In the genomic region with DNA sequence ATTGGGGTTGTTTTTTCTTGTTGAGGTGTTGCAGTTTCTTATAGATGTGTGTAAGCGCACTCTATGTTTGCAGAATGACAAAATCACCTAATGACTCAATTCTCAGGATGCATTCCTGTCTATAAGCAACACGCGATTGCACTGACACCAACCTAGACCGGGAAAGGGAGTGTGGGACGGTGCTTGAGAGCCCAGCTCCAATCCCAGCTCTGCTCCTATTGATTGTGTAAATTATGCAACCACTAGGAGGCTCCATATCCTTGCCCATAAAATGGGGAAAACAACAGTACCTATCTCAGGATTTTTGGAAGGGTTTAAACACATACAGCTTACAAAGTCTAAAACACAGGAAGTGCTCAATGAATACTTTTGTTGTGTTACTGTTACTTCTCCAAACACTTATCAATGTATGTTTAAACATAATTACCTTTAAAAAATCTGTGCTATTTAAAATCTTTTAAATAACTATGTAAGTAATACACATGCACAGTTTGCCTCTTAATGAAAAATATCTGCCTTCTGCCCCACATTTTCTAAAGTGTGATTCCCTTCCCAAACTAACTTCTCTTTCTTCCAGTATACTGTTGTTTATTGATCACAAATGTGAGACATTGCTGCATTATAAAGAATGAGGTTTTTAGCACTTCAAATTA, we compare ENCODE assay signal across 8 cellular contexts.
DNase-seq lines count a peak whose midpoint lies in the region; ATAC-seq and TF ChIP-seq lines count a peak whose summit lies in the region.

No MANE protein-coding gene starts in this region.

- no peak for TF ChIP-seq POLR2A in HCT116 (IDR thresholded peaks at IDR 0.05; ENCODE audit: borderline replicate concordance, extremely low read depth, insufficient read depth, insufficient read length)

- no peaks in the 10 kb centered on the region for H4K20me1 ChIP-seq in HCT116 (ENCODE audit: insufficient read depth)

- H3K4me1 ChIP-seq in HCT116 (ENCODE audit: control insufficient read depth in 1 of 2, insufficient read depth in 2 of 2, low read length in 2 of 2) = peaks cover 0 to 3% of the 10 kb centered on the region in 2 experiments; a peak in 1 of 4 replicates
- no peaks in the 10 kb centered on the region for H3K4me1 ChIP-seq in colonic mucosa
- H3K4me1 ChIP-seq in lower lobe of right lung = no peaks in the 10 kb centered on the region

- H3K9ac ChIP-seq in HCT116 (ENCODE audit: low read length) = no peak overlapping the region
- no peak overlapping the region for H3K9ac ChIP-seq in colonic mucosa (ENCODE audit: low read depth in 2 of 2, low read length in 2 of 2)

- DNase-seq in DMS153 treated with DMSO at 0.1 percent for 48 hours (lab: John Stamatoyannopoulos, UW; ENCODE audit: unreplicated experiment) (peak; percentile 6), HCT116 (ENCODE audit: low read depth, low spot score) (peak; percentile 61), NCI-H460 (ENCODE audit: extremely low read depth, low read depth) (peak; percentile 72), colonic mucosa (peak; percentile 20), lower lobe of right lung (no peak), NOMO-1 treated with DMSO at 0.1 percent for 48 hours (lab: John Stamatoyannopoulos, UW; ENCODE audit: unreplicated experiment) (no peak)

- H3K79me2 ChIP-seq in HCT116 (ENCODE audit: insufficient read depth, low read length) = no peaks in the 10 kb centered on the region

- no peaks in the 10 kb centered on the region for H3K9me3 ChIP-seq in HCT116 (ENCODE audit: control insufficient read depth in 1 of 2, insufficient read depth in 1 of 2, low read depth in 1 of 2, low read length in 2 of 2)
- H3K9me3 ChIP-seq in colonic mucosa = no peaks in the 10 kb centered on the region
- no peaks in the 10 kb centered on the region for H3K9me3 ChIP-seq in lower lobe of right lung

- H3K27me3 ChIP-seq in HCT116 (ENCODE audit: insufficient read depth, low read length) = no peaks in the 10 kb centered on the region
- no peaks in the 10 kb centered on the region for H3K27me3 ChIP-seq in colonic mucosa
- H3K27me3 ChIP-seq in lower lobe of right lung (ENCODE audit: low read depth) = no peaks in the 10 kb centered on the region

- no peak overlapping the region for H3K4me3 ChIP-seq in HCT116 (replicated peaks in 1 of 2; ENCODE audit: low read depth in 1 of 2, low read length in 2 of 2)
- no peak overlapping the region for H3K4me3 ChIP-seq in colonic mucosa
- no peak overlapping the region for H3K4me3 ChIP-seq in lower lobe of right lung

- H3K4me2 ChIP-seq in HCT116 (ENCODE audit: low read length) = peak overlapping the region; percentile 15; the same call in 1 of the 2 replicates

- H3K36me3 ChIP-seq in HCT116 (ENCODE audit: control insufficient read depth in 1 of 2, insufficient read depth in 2 of 2, low read length in 2 of 2) (no peaks in the 10 kb centered on the region), colonic mucosa (no peaks in the 10 kb centered on the region), lower lobe of right lung (no peaks in the 10 kb centered on the region)

- intact Hi-C loops in HCT116 (cut with micrococcal nuclease) = loop anchor here (2.0 to 5.0 kb wide), 2 partner anchors 157 to 608 kb away; no protein-coding TSS in a partner anchor
- intact Hi-C loops in colonic mucosa (cut with DNase I) = no loop called here
- intact Hi-C loops in lower lobe of right lung (cut with DNase I) = no loop called here

- POLR2A ChIA-PET in HCT116 (lab: Charles Lee) = no interaction called here

- H3K27ac ChIP-seq in HCT116 (ENCODE audit: low read depth, low read length) (no peak overlapping the region), colonic mucosa (no peak overlapping the region), lower lobe of right lung (no peak overlapping the region)

- peak overlapping the region; percentile 51 for H2AFZ ChIP-seq in HCT116 (ENCODE audit: low read depth, low read length, poor library complexity, severe bottlenecking)

- RAD21 ChIA-PET in HCT116 (lab: Charles Lee; ENCODE audit: low non-redundant PET in 1 of 2, low total read pairs in 2 of 2, uncharacterized antibody in 2 of 2, unreplicated experiment in 2 of 2) = interaction anchor here in 1 of 2 experiments (1.0 kb wide), 1 partner anchor 159 kb away, joined by 9 read pairs; no protein-coding TSS in a partner anchor

- CTCF ChIA-PET in HCT116 (lab: Charles Lee) = interaction anchor here (0.8 to 1.5 kb wide), 8 partner anchors 9 to 1225 kb away, joined by 3 to 11 read pairs (median 4); no protein-coding TSS in a partner anchor

- ATAC-seq in HCT116 (peak; percentile 100), lower lobe of right lung (peak; percentile 86 to 87), HG02759 (IDR thresholded peaks at IDR 0.05; ENCODE audit: unreplicated experiment) (no peak), GM21825 (IDR thresholded peaks at IDR 0.05; ENCODE audit: unreplicated experiment) (no peak)

- peak; percentile 89 for TF ChIP-seq RAD21 in HCT116 (IDR thresholded peaks at IDR 0.05; ENCODE audit: low read depth)

- no peaks in the 10 kb centered on the region for H3K9me2 ChIP-seq in HCT116 (ENCODE audit: insufficient read depth)

- TF ChIP-seq CTCF in HCT116 (IDR thresholded peaks at IDR 0.05 in 2 of 3, conservative IDR thresholded peaks at IDR 0.05 in 1 of 3; ENCODE audit: borderline replicate concordance in 1 of 3, insufficient read depth in 1 of 3, low read depth in 2 of 3, low read length in 2 of 3) (peak; percentile 69 to 76 (median 70)), colonic mucosa (IDR thresholded peaks at IDR 0.05) (no peak), lower lobe of right lung (IDR thresholded peaks at IDR 0.05) (peak; percentile 54)

- no TSS peak for BruUV-seq in HCT116 (replicated peaks; lab: Mats Ljungman, UMichigan)

TF ChIP-seq in HCT116, 20 proteins besides CTCF, POLR2A, EP300 and RAD21:
- peak; percentile 47; the same call in 1 of the 2 replicates for TF ChIP-seq CEBPB (IDR thresholded peaks at IDR 0.05; ENCODE audit: low read depth)
- TF ChIP-seq YY1 (IDR thresholded peaks at IDR 0.05; ENCODE audit: extremely low read depth, insufficient replicate concordance, low read depth, low read length) = peak; percentile 35
- TF ChIP-seq EZH2 (IDR thresholded peaks at IDR 0.05) = no peak
- TF ChIP-seq SIN3A (IDR thresholded peaks at IDR 0.05; ENCODE audit: low read depth) = no peak

Comparison
In these comparisons a context has a peak if more than half of its experiments do, and no peak if none do; other contexts are left out.
1. DNase-seq: peak in DMS153 treated with DMSO at 0.1 percent for 48 hours (single experiment), HCT116 (single experiment), NCI-H460 (single experiment) and colonic mucosa (single experiment); none in lower lobe of right lung (single experiment) and NOMO-1 treated with DMSO at 0.1 percent for 48 hours (single experiment).
2. ATAC-seq: peak in HCT116 (single experiment) and lower lobe of right lung (2 of 2); none in HG02759 (single experiment) and GM21825 (single experiment).